ENCODE assay signal across 2 cellular contexts in genomic region chr11:67503119-67504022, GRCh38.
A peak's percentile ranks its signal among the peaks of the same experiment; 100 is the strongest.
TF ChIP-seq lines count a peak whose summit lies in the region.

No MANE protein-coding gene starts in this region.

TF ChIP-seq in HEK293, 187 proteins besides CTCF, POLR2A, EP300 and RAD21:
- TF ChIP-seq ZNF10 (tag by site-specific recombination; IDR thresholded peaks at IDR 0.05) (peak; percentile 84), PRDM10 (tag by site-specific recombination; IDR thresholded peaks at IDR 0.05) (no peak), ZBTB17 (tag by site-specific recombination; IDR thresholded peaks at IDR 0.05) (no peak), SALL2 (tag by site-specific recombination; IDR thresholded peaks at IDR 0.05; ENCODE audit: borderline replicate concordance) (no peak), ZNF433 (tag by site-specific recombination; IDR thresholded peaks at IDR 0.05; ENCODE audit: low read depth) (no peak), ZNF169 (tag by site-specific recombination; IDR thresholded peaks at IDR 0.05) (no peak)

TF ChIP-seq in K562, 482 proteins besides CTCF, POLR2A, EP300 and RAD21:
- TF ChIP-seq PBX2 (CRISPR knock-in tag; IDR thresholded peaks at IDR 0.05; ENCODE audit: low read depth) (no peak), PBX2 (tag; conservative IDR thresholded peaks at IDR 0.05; ENCODE audit: low read depth) (no peak), TEAD2 (tag; IDR thresholded peaks at IDR 0.05) (no peak), ZC3H11A (IDR thresholded peaks at IDR 0.05; ENCODE audit: low read depth, low read length) (no peak), RBFOX2 (IDR thresholded peaks at IDR 0.05; ENCODE audit: low read depth, low read length) (no peak), GATAD2A (IDR thresholded peaks at IDR 0.05) (no peak), CBX5 (IDR thresholded peaks at IDR 0.05; ENCODE audit: borderline replicate concordance, low read depth) (no peak), ZNF384 (IDR thresholded peaks at IDR 0.05; ENCODE audit: low read depth, low read length) (no peak), ZNF444 (CRISPR knock-in tag; IDR thresholded peaks at IDR 0.05) (no peak), SRSF3 (IDR thresholded peaks at IDR 0.05; ENCODE audit: insufficient read depth, low read length) (no peak)
